8 cellular contexts compared by ENCODE assay signal in genomic region chr21:36321325-36322082, GRCh38. TPM values are rescaled to one million over a fixed set of nuclear protein-coding genes. Genes with fewer than 3 reads are reported as not detected.
A peak's percentile ranks its signal among the peaks of the same experiment; 100 is the strongest.
DNase-seq lines count a peak whose midpoint lies in the region; ATAC-seq, FAIRE-seq and TF ChIP-seq lines count a peak whose summit lies in the region.

No MANE protein-coding gene starts in this region.

- intact Hi-C loops in PC-3 (cut with micrococcal nuclease) (loop anchor here (2.0 to 5.0 kb wide), 3 partner anchors 23 to 164 kb away; partner anchors contain the start of gene DOP1B), HepG2 (cut with micrococcal nuclease; ENCODE audit: unreplicated experiment) (loop anchor here (10.0 kb wide), 1 partner anchor 57 kb away; no protein-coding TSS in a partner anchor), testis (cut with DNase I; ENCODE audit: low total_unique reads) (loop anchor here (10.0 kb wide), 1 partner anchor 167 kb away; the partner anchor contains the start of gene DOP1B)

- no peak for TF ChIP-seq RAD21 in HepG2 (CRISPR knock-in tag; IDR thresholded peaks at IDR 0.05)

- H3K9me2 ChIP-seq in GM23338 (ENCODE audit: insufficient read depth) (no peaks in the 10 kb centered on the region), PC-3 (replicated peaks; ENCODE audit: low read length) (no peaks in the 10 kb centered on the region)

- H3K36me3 ChIP-seq in GM23338 (ENCODE audit: insufficient read depth): no peaks in the 10 kb centered on the region
- no peaks in the 10 kb centered on the region for H3K36me3 ChIP-seq in PC-3 (ENCODE audit: low read depth, low read length)
- peaks cover 5% of the 10 kb centered on the region for H3K36me3 ChIP-seq in bronchial epithelial cell (ENCODE audit: control insufficient read depth, insufficient read depth, low read length)
- H3K36me3 ChIP-seq in HepG2 (replicated peaks in 1 of 2; ENCODE audit: control insufficient read depth in 1 of 2, insufficient read depth in 2 of 2, low read length in 2 of 2): 0 out of 5 replicates have a peak, but pooled peaks cover 0 to 7% of the 10 kb centered on the region in 2 experiments
- no peaks in the 10 kb centered on the region for H3K36me3 ChIP-seq in testis (ENCODE audit: low read depth, missing control alignments)

- H4K20me1 ChIP-seq in GM23338 (replicated peaks; ENCODE audit: insufficient read depth) (peaks cover 28% of the 10 kb centered on the region; the same call in 1 of the 2 replicates), PC-3 (ENCODE audit: low read length) (peaks cover 27% of the 10 kb centered on the region), HepG2 (ENCODE audit: insufficient read depth, low read length) (peaks cover 40% of the 10 kb centered on the region)

- DNase-seq in C1 segment of cervical spinal cord (lab: John Stamatoyannopoulos, UW): peak in 11 of 14 donors; percentile 1 to 71 (median 17)
- peak; percentile 66 for DNase-seq in GM23338 (ENCODE audit: low spot score)
- DNase-seq in PC-3: peak; percentile 35
- DNase-seq in bronchial epithelial cell (ENCODE audit: low read depth): peak; percentile 44
- DNase-seq in HepG2 (ENCODE audit: low spot score): no peak
- peak; percentile 26 for DNase-seq in testis

- peaks cover 17% of the 10 kb centered on the region for H3K4me1 Mint-ChIP-seq in GM23338

- CTCF ChIA-PET in PC-3 (lab: Charles Lee) (no interaction called here), HepG2 (lab: Yijun Ruan, JAX; ENCODE audit: low intra/inter-chr PET ratio, low total read pairs) (no interaction called here)

- H3K4me2 ChIP-seq in GM23338 (peak overlapping the region; percentile 83), PC-3 (ENCODE audit: low read length) (peak overlapping the region; percentile 96), HepG2 (ENCODE audit: low read depth, low read length) (peak overlapping the region; percentile 96)

- peak overlapping the region; percentile 93 for H3K4me3 Mint-ChIP-seq in GM23338

- TF ChIP-seq EP300 in HepG2 (IDR thresholded peaks at IDR 0.05; ENCODE audit: low read depth in 2 of 2, low read length in 2 of 2): no peak
- TF ChIP-seq EP300 in HepG2 (CRISPR knock-in tag; IDR thresholded peaks at IDR 0.05; ENCODE audit: borderline replicate concordance): no peak

- no peak for FAIRE-seq in bronchial epithelial cell (lab: Jason Lieb, UNC)
- FAIRE-seq in HepG2 (lab: Jason Lieb, UNC): peak; percentile 36

- H3K79me2 ChIP-seq in GM23338 (replicated peaks; ENCODE audit: insufficient read depth) (peaks cover 61% of the 10 kb centered on the region), PC-3 (ENCODE audit: low read length) (peaks cover 63% of the 10 kb centered on the region), HepG2 (ENCODE audit: insufficient read depth, low read length) (peaks cover 58% of the 10 kb centered on the region)

- H3K27me3 Mint-ChIP-seq in GM23338 (ENCODE audit: insufficient read depth, low read depth, poor library complexity): peaks cover 9% of the 10 kb centered on the region

- TSS peak; percentile 51 for BruUV-seq in PC-3 (replicated peaks; lab: Mats Ljungman, UMichigan)
- TSS peak; percentile 60 for BruUV-seq in HepG2 (replicated peaks; lab: Mats Ljungman, UMichigan)

- no peaks in the 10 kb centered on the region for H3F3A ChIP-seq in GM23338 (replicated peaks; ENCODE audit: low read depth)
- H3F3A ChIP-seq in PC-3 (ENCODE audit: low read length, unreplicated experiment): peaks cover 6% of the 10 kb centered on the region

- no peak overlapping the region for H2AFZ ChIP-seq in GM23338
- H2AFZ ChIP-seq in PC-3 (ENCODE audit: low read length): no peak overlapping the region
- no peak overlapping the region for H2AFZ ChIP-seq in HepG2 (ENCODE audit: low read length)

- peak overlapping the region; percentile 95 for H3K27ac Mint-ChIP-seq in GM23338

- peak overlapping the region; percentile 82 for H3K27ac ChIP-seq in GM23338 (ENCODE audit: low read depth)
- peak overlapping the region; percentile 77 for H3K27ac ChIP-seq in PC-3 (ENCODE audit: low read length)
- H3K27ac ChIP-seq in HepG2 (ENCODE audit: extremely low read length, insufficient read depth, low read length): peak overlapping the region; percentile 87
- peak overlapping the region; percentile 96 to 98 for H3K27ac ChIP-seq in testis

- H3K9me3 ChIP-seq in PC-3 (ENCODE audit: low read length): no peaks in the 10 kb centered on the region
- H3K9me3 ChIP-seq in HepG2 (ENCODE audit: low read length): no peaks in the 10 kb centered on the region
- H3K9me3 ChIP-seq in testis: no peaks in the 10 kb centered on the region

- 2% methylated on average over 8 of the region's 8 CpGs for WGBS in HepG2 (ENCODE audit: low lambda C conversion rate)
- WGBS in testis, 2 donors: 9 to 11% methylated on average over 8 of the region's 8 CpGs

- peaks cover 29% of the 10 kb centered on the region; the same call in 2 of the 3 replicates for H3K36me3 Mint-ChIP-seq in GM23338 (ENCODE audit: low read depth)

- in situ Hi-C loops in HepG2 (cut with HindIII; ENCODE audit: extremely low pct_ligation_motif_present, low pct_unique_long_range_greater_than_20kb): no loop called here

- TF ChIP-seq CTCF in GM23338 (conservative IDR thresholded peaks at IDR 0.05; ENCODE audit: low read depth in 2 of 2) (no peak), PC-3 (conservative IDR thresholded peaks at IDR 0.05; ENCODE audit: low read depth, low read length) (no peak), bronchial epithelial cell (IDR thresholded peaks at IDR 0.05; ENCODE audit: insufficient read depth, low read length, severe bottlenecking) (no peak), HepG2 (CRISPR knock-in tag; IDR thresholded peaks at IDR 0.05) (no peak), testis (IDR thresholded peaks at IDR 0.05) (no peak)

- peak overlapping the region; percentile 57 for H3K4me3 ChIP-seq in GM23338
- H3K4me3 ChIP-seq in PC-3 (ENCODE audit: low read length): peak overlapping the region; percentile 90
- peak overlapping the region; percentile 85 for H3K4me3 ChIP-seq in bronchial epithelial cell (ENCODE audit: low read depth, low read length)
- peak overlapping the region; percentile 82 to 99 (median 94) for H3K4me3 ChIP-seq in HepG2 (replicated peaks in 1 of 3; ENCODE audit: insufficient read depth in 1 of 3, low read depth in 2 of 3, low read length in 3 of 3)
- H3K4me3 ChIP-seq in testis: peak overlapping the region; percentile 92 to 98

- H3K9ac ChIP-seq in PC-3 (ENCODE audit: low read length): peak overlapping the region; percentile 88
- H3K9ac ChIP-seq in HepG2 (ENCODE audit: insufficient read depth, low read depth, low read length): peak overlapping the region; percentile 83

- no peak; the same call in 2 of the 3 replicates for ATAC-seq in GM23338
- no peak for ATAC-seq in PC-3
- ATAC-seq in HepG2: no peak
- ATAC-seq in GM19463 (IDR thresholded peaks at IDR 0.05; ENCODE audit: unreplicated experiment): no peak
- ATAC-seq in GM19395 (IDR thresholded peaks at IDR 0.05; ENCODE audit: unreplicated experiment): no peak

- peaks cover 11% of the 10 kb centered on the region; the same call in 1 of the 2 replicates for H3K4me1 ChIP-seq in GM23338 (ENCODE audit: insufficient read depth)
- H3K4me1 ChIP-seq in PC-3 (ENCODE audit: insufficient read depth, low read length): peaks cover 32% of the 10 kb centered on the region
- H3K4me1 ChIP-seq in HepG2 (ENCODE audit: insufficient read depth, low read length): peaks cover 57% of the 10 kb centered on the region
- peaks cover 19% of the 10 kb centered on the region for H3K4me1 ChIP-seq in testis

- POLR2A ChIA-PET in PC-3 (lab: Charles Lee; ENCODE audit: unreplicated experiment): interaction anchor here (0.6 to 1.0 kb wide), 3 partner anchors 108 to 166 kb away, joined by 3 to 5 read pairs (median 4); no protein-coding TSS in a partner anchor
- POLR2A ChIA-PET in HepG2 (lab: Yijun Ruan, JAX): interaction anchor here (0.7 to 2.3 kb wide), 2 partner anchors 166 to 208 kb away, joined by 4 to 15 read pairs; partner anchors contain the start of gene DOP1B

- H3K9me3 Mint-ChIP-seq in GM23338: peaks cover 5% of the 10 kb centered on the region; the same call in 1 of the 3 replicates

- no peak for TF ChIP-seq POLR2A in HepG2 (IDR thresholded peaks at IDR 0.05; ENCODE audit: insufficient read depth in 1 of 2, low read depth in 2 of 2, low read length in 2 of 2)
- TF ChIP-seq POLR2A in testis (IDR thresholded peaks at IDR 0.05): no peak

- H3K27me3 ChIP-seq in GM23338 (ENCODE audit: insufficient read depth): no peaks in the 10 kb centered on the region
- H3K27me3 ChIP-seq in PC-3 (ENCODE audit: low read length): no peaks in the 10 kb centered on the region
- H3K27me3 ChIP-seq in bronchial epithelial cell (ENCODE audit: control insufficient read depth, insufficient read depth, low read length): no peaks in the 10 kb centered on the region
- H3K27me3 ChIP-seq in HepG2 (ENCODE audit: control insufficient read depth in 1 of 2, insufficient read depth in 2 of 2, low read length in 2 of 2): peaks cover 0 to 5% of the 10 kb centered on the region in 2 experiments; a peak in 1 of 5 replicates
- H3K27me3 ChIP-seq in testis: no peaks in the 10 kb centered on the region

RNA-seq across cellular contexts. Expression of gene MORC3, which starts 1.5 kb away (rescaled TPM):
- total RNA-seq in GM23338 (2014; rRNA removed; shearing (Covaris generic)): 22.3 and 25.4 TPM in 2 replicates
- polyA plus RNA-seq in GM23338 (2016; fragmentation: Nextera tagmentation; extraction: Ambion mirVana) (9.1 and 11.5 TPM in 2 replicates), HepG2 (2011; rRNA removed) (10.8 and 12.9 TPM in 2 replicates), testis (ENCODE audit: insufficient read depth, low read depth, low replicate concordance) (21.4 TPM)
- total RNA-seq in PC-3 (2014; rRNA removed) (17.9 and 23.0 TPM in 2 replicates), bronchial epithelial cell (54.7 and 60.8 TPM in 2 replicates), HepG2 (2016; rRNA removed; fragmentation: Illumina TruSeq; extraction: Trizol) (19.5 and 25.5 TPM in 2 replicates), testis (10 to 100 TPM; 45.6 to 48.0 TPM)
- total RNA-seq in HepG2 (2016; cell fraction: cytosol; rRNA removed; fragmentation: Illumina TruSeq; extraction: Trizol; ENCODE audit: low read depth): 22.1 and 25.4 TPM in 2 replicates
- total RNA-seq in HepG2 (2016; cell fraction: insoluble cytoplasmic fraction; rRNA removed; fragmentation: Illumina TruSeq; extraction: Trizol): 19.4 and 23.7 TPM in 2 replicates
- 9.6 and 12.3 TPM in 2 replicates for total RNA-seq in HepG2 (2016; cell fraction: membrane; rRNA removed; fragmentation: Illumina TruSeq; extraction: Trizol)
- total RNA-seq in HepG2 (2016; cell fraction: nucleus; rRNA removed; fragmentation: Illumina TruSeq; extraction: Trizol): 20.4 and 25.7 TPM in 2 replicates
- polyA plus RNA-seq in HepG2 (2011; cell fraction: cytosol; rRNA removed): 4.4 and 7.8 TPM in 2 replicates
- polyA plus RNA-seq in HepG2 (2011; cell fraction: nucleus; rRNA removed): 8.4 and 10.1 TPM in 2 replicates
- polyA plus RNA-seq in HepG2 (2012): 13.5 and 17.9 TPM in 2 replicates
- 0.28 and 0.52 TPM in 2 replicates for polyA plus RNA-seq in HepG2 (2016; cell fraction: cytosol; fragmentation: Illumina TruSeq; extraction: Trizol; ENCODE audit: low read depth)
- 15.7 and 17.3 TPM in 2 replicates for polyA plus RNA-seq in HepG2 (2016; cell fraction: insoluble cytoplasmic fraction; fragmentation: Illumina TruSeq; extraction: Trizol; ENCODE audit: low read depth)
- 1.4 and 1.6 TPM in 2 replicates for polyA plus RNA-seq in HepG2 (2016; cell fraction: membrane; fragmentation: Illumina TruSeq; extraction: Trizol; ENCODE audit: low read depth)
- 23.6 and 24.6 TPM in 2 replicates for polyA plus RNA-seq in HepG2 (2016; cell fraction: nucleus; fragmentation: Illumina TruSeq; extraction: Trizol; ENCODE audit: insufficient read depth, low read depth)
- 7.7 and 8.0 TPM in 2 replicates for polyA minus RNA-seq in HepG2 (2011; rRNA and poly(A)+ RNA removed; ENCODE audit: low replicate concordance)
- polyA minus RNA-seq in HepG2 (2011; cell fraction: cytosol; rRNA and poly(A)+ RNA removed): 15.5 and 16.1 TPM in 2 replicates
- 45.3 and 49.9 TPM in 2 replicates for polyA minus RNA-seq in HepG2 (2011; cell fraction: nucleus; rRNA and poly(A)+ RNA removed)
